1 cellular context compared by ENCODE assay signal in the genomic region with DNA sequence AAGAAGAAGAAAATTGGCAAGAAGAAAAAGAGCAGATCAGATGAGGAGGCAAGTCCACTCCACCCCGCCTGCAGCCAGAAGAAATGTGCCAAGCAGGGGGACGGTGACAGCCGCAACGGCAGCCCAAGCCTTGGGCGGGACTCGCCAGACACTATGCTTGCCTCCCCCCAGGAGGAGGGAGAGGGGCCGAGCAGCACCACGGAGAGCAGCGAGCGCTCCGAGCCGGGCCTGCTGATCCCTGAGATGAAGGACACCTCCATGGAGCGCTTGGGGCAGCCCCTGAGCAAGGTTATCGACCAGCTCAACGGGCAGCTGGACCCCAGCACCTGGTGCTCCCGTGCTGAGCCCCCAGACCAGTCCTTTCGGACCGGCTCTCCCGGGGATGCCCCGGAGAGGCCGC.
TF ChIP-seq lines count a peak whose summit lies in the region.

No MANE protein-coding gene starts in this region.

TF ChIP-seq in HEK293, 187 proteins besides CTCF, POLR2A, EP300 and RAD21:
- TF ChIP-seq REST (tag by site-specific recombination; IDR thresholded peaks at IDR 0.05) (peak; percentile 91), PATZ1 (tag by site-specific recombination; IDR thresholded peaks at IDR 0.05) (no peak)
